Comparison of ENCODE assay signal across 8 cellular contexts in genomic region chr5:77077821-77078176, GRCh38. TPM values are rescaled to one million over a fixed set of nuclear protein-coding genes. Genes with fewer than 3 reads are reported as not detected.
A peak's percentile ranks its signal among the peaks of the same experiment; 100 is the strongest.
DNase-seq lines count a peak whose midpoint lies in the region; ATAC-seq and TF ChIP-seq lines count a peak whose summit lies in the region.

No MANE protein-coding gene starts in this region.

- H3K4me3 ChIP-seq in thyroid gland (replicated peaks in 1 of 3): peak overlapping the region in 1 of 3 donors; percentile 30

- TF ChIP-seq POLR2A in thyroid gland (IDR thresholded peaks at IDR 0.05): no peak

- H3K27ac ChIP-seq in layer of hippocampus (ENCODE audit: low read depth, low read length): peak overlapping the region; percentile 27
- peak overlapping the region; percentile 13 to 60 (median 51) for H3K27ac ChIP-seq in thyroid gland

- H3K4me1 ChIP-seq in thyroid gland: peaks cover 12 to 21% of the 10 kb centered on the region in 2 donors

- H3K27me3 ChIP-seq in layer of hippocampus (ENCODE audit: control insufficient read depth, insufficient read depth, low read length) (no peaks in the 10 kb centered on the region), thyroid gland (no peaks in the 10 kb centered on the region)

- ATAC-seq in esophagus mucosa (no peak), HG02571 (IDR thresholded peaks at IDR 0.05; ENCODE audit: unreplicated experiment) (no peak)

- H3K27me3 Mint-ChIP-seq in activated T-cell treated with anti-CD3 and anti-CD28 coated beads, Interleukin-2, amount 50 U/mL, for 24 hours: no peaks in the 10 kb centered on the region
- H3K27me3 Mint-ChIP-seq in activated naive CD8-positive, alpha-beta T cell: no peaks in the 10 kb centered on the region

- intact Hi-C loops in thyroid gland (cut with DNase I): no loop called here

- no peaks in the 10 kb centered on the region for H3K36me3 ChIP-seq in thyroid gland

- peak overlapping the region; percentile 56 for H3K4me3 Mint-ChIP-seq in activated T-cell treated with anti-CD3 and anti-CD28 coated beads, Interleukin-2, amount 50 U/mL, for 24 hours
- H3K4me3 Mint-ChIP-seq in activated naive CD8-positive, alpha-beta T cell: peak overlapping the region; percentile 78

- no peak for TF ChIP-seq CTCF in thyroid gland (IDR thresholded peaks at IDR 0.05)

- H3K4me1 Mint-ChIP-seq in activated T-cell treated with anti-CD3 and anti-CD28 coated beads, Interleukin-2, amount 50 U/mL, for 24 hours (ENCODE audit: low read depth): peaks cover 10% of the 10 kb centered on the region
- peaks cover 10% of the 10 kb centered on the region for H3K4me1 Mint-ChIP-seq in activated naive CD8-positive, alpha-beta T cell (ENCODE audit: low read depth)

- no peaks in the 10 kb centered on the region for H3K9me3 ChIP-seq in thyroid gland

- 31 to 37% methylated on average over 13 to 14 of the region's 15 CpGs for WGBS in thyroid gland, 2 donors

- H3K9me3 Mint-ChIP-seq in activated T-cell treated with anti-CD3 and anti-CD28 coated beads, Interleukin-2, amount 50 U/mL, for 24 hours: no peaks in the 10 kb centered on the region
- H3K9me3 Mint-ChIP-seq in activated naive CD8-positive, alpha-beta T cell (ENCODE audit: low read depth): no peaks in the 10 kb centered on the region

- no peak for DNase-seq in activated T-cell treated with anti-CD3 and anti-CD28 coated beads, Interleukin-2, amount 50 U/mL, for 24 hours
- no peak for DNase-seq in activated T-cell treated with anti-CD3 and anti-CD28 coated beads, Interleukin-2, amount 50 U/mL, for 48 hours
- DNase-seq in thyroid gland: no peak
- no peak for DNase-seq in NCI-H2081 (lab: John Stamatoyannopoulos, UW)

- no peak overlapping the region for H3K27ac Mint-ChIP-seq in activated T-cell treated with anti-CD3 and anti-CD28 coated beads, Interleukin-2, amount 50 U/mL, for 24 hours
- H3K27ac Mint-ChIP-seq in activated naive CD8-positive, alpha-beta T cell: peak overlapping the region; percentile 8

- H3K36me3 Mint-ChIP-seq in activated T-cell treated with anti-CD3 and anti-CD28 coated beads, Interleukin-2, amount 50 U/mL, for 24 hours (ENCODE audit: low read depth): peaks cover 2% of the 10 kb centered on the region
- H3K36me3 Mint-ChIP-seq in activated naive CD8-positive, alpha-beta T cell: peaks cover 8% of the 10 kb centered on the region

RNA-seq across cellular contexts. Expression of gene ZBED3, which starts 9.3 kb away (rescaled TPM):
- total RNA-seq in thyroid gland: 10 to 100 TPM; 14.9 to 31.4 (median 23.6) TPM
- 3.6 TPM for total RNA-seq in esophagus mucosa

RNA-seq across cellular contexts. Expression of gene AGGF1, which starts 47.6 kb away (rescaled TPM):
- total RNA-seq in thyroid gland (10 to 100 TPM; 24.9 to 43.7 (median 28.3) TPM), esophagus mucosa (11.4 TPM)
